In genomic region chr2:151637284-151637781, GRCh38 we compare ENCODE assay signal across 9 cellular contexts.
A peak's percentile ranks its signal among the peaks of the same experiment; 100 is the strongest.
DNase-seq lines count a peak whose midpoint lies in the region; ATAC-seq and TF ChIP-seq lines count a peak whose summit lies in the region.
"Had no signal": no experiment of that assay in that cellular context is flagged by ENCODE, and none has a peak within 500 bp of the region (broad histone marks: within the 10 kb centered on the region; RNA-seq: fewer than 3 reads in every experiment).

No MANE protein-coding gene starts in this region.

- H3K4me3 ChIP-seq in Jurkat, Clone E6-1 (ENCODE audit: low read length), result no peak overlapping the region
- H3K4me3 ChIP-seq in mucosa of descending colon, result no peak overlapping the region
- H3K4me3 ChIP-seq in aorta (ENCODE audit: low read length in 2 of 2), result no peak overlapping the region

- H3K27me3 ChIP-seq in aorta (ENCODE audit: control insufficient read depth in 1 of 2, insufficient read depth in 2 of 2, low read length in 1 of 2), result no peaks in the 10 kb centered on the region

- peak; percentile 29 for DNase-seq in Jurkat, Clone E6-1 (ENCODE audit: low read depth, low spot score)
- DNase-seq in activated CD8-positive, alpha-beta memory T cell treated with anti-CD3 and anti-CD28 coated beads for 4 hours (ENCODE audit: low read depth in 2 of 2), result peak; percentile 27 to 52
- peak in 2 of 3 donors; percentile 12 to 50 for DNase-seq in mucosa of descending colon
- no peak for DNase-seq in aorta
- DNase-seq in foreskin melanocyte, result no peak
- DNase-seq in DMS 273 (lab: John Stamatoyannopoulos, UW; ENCODE audit: unreplicated experiment), result no peak
- DNase-seq in ureter (ENCODE audit: low spot score), result no peak

- no peaks in the 10 kb centered on the region for H3K4me1 ChIP-seq in mucosa of descending colon (ENCODE audit: low read depth)
- H3K4me1 ChIP-seq in aorta (ENCODE audit: control insufficient read depth in 1 of 2, insufficient read depth in 2 of 2, low read length in 2 of 2), result peaks cover 0 to 2% of the 10 kb centered on the region in 2 donors

- H3K36me3 ChIP-seq in mucosa of descending colon (ENCODE audit: low read depth), result no peaks in the 10 kb centered on the region
- no peaks in the 10 kb centered on the region for H3K36me3 ChIP-seq in aorta (ENCODE audit: control insufficient read depth in 1 of 2, insufficient read depth in 2 of 2, low read length in 1 of 2)

- no peak overlapping the region for H3K27ac ChIP-seq in aorta (ENCODE audit: low read depth in 1 of 2, low read length in 2 of 2)

- peak; percentile 42 for ATAC-seq in GM21360 (IDR thresholded peaks at IDR 0.05; ENCODE audit: unreplicated experiment)
- peak; percentile 88 for ATAC-seq in mucosa of descending colon
- peak; percentile 70 for ATAC-seq in aorta (ENCODE audit: low FRiP score)
- ATAC-seq: Panc1 had no signal

- no peak for TF ChIP-seq CTCF in mucosa of descending colon (IDR thresholded peaks at IDR 0.05)

- intact Hi-C loops in mucosa of descending colon (cut with DNase I, micrococcal nuclease) (no loop called here), aorta (cut with DNase I) (no loop called here)

- WGBS in aorta, 2 donors, result 32 to 44% methylated on average over 8 of the region's 8 CpGs

- H3K9me3 ChIP-seq in mucosa of descending colon (peaks cover 3% of the 10 kb centered on the region), aorta (ENCODE audit: control insufficient read depth, low read length) (no peaks in the 10 kb centered on the region)

Comparison
In these comparisons a context has a peak if more than half of its experiments do, and no peak if none do; other contexts are left out.
1. DNase-seq: peak in Jurkat, Clone E6-1 (single experiment), activated CD8-positive, alpha-beta memory T cell treated with anti-CD3 and anti-CD28 coated beads for 4 hours (2 of 2) and mucosa of descending colon (2 of 3); none in aorta (0 of 2), foreskin melanocyte (single experiment), DMS 273 (single experiment) and ureter (single experiment).
2. Peak in every context shown above with its lines, with median percentiles within 50 percentile points of each other: ATAC-seq.